Comparison of ENCODE assay signal across 15 cellular contexts in genomic region chr18:13549879-13550231, GRCh38.
DNase-seq lines count a peak whose midpoint lies in the region; FAIRE-seq and TF ChIP-seq lines count a peak whose summit lies in the region.
"Had no signal": no experiment of that assay in that cellular context is flagged by ENCODE, and none has a peak within 500 bp of the region (broad histone marks: within the 10 kb centered on the region; RNA-seq: fewer than 3 reads in every experiment).

No MANE protein-coding gene starts in this region.

- no peak overlapping the region for H3K4me3 ChIP-seq in adrenal gland
- no peak overlapping the region for H3K4me3 ChIP-seq in muscle layer of colon (ENCODE audit: low read depth in 1 of 2, low read length in 2 of 2)

- peak; percentile 38 for FAIRE-seq in GM12892 (lab: Jason Lieb, UNC)

- TF ChIP-seq CTCF in adrenal gland (IDR thresholded peaks at IDR 0.05): no peak

- H3K9ac ChIP-seq in muscle layer of colon (ENCODE audit: low read length): no peak overlapping the region

- DNase-seq in GM12892 (ENCODE audit: insufficient read length) (no peak), adrenal gland (peak in 4 of 7 donors; percentile 33 to 61 (median 40)), substantia nigra (lab: John Stamatoyannopoulos, UW) (peak in 1 of 49 donors; percentile 44), erythroblast (lab: John Stamatoyannopoulos, UW) (no peak), CD1c-positive myeloid dendritic cell (ENCODE audit: extremely low spot score) (no peak)
- DNase-seq in activated CD8-positive, alpha-beta memory T cell treated with anti-CD3 and anti-CD28 coated beads for 24 hours: no peak
- DNase-seq: HFFc6; KG1; mesenchymal stem cell; NCI-H1092 treated with DMSO at 0.1 percent for 48 hours; NCI-H2081; NCI-H510A treated with DMSO at 0.1 percent for 48 hours; OCI-M1; stimulated activated naive CD8-positive, alpha-beta T cell treated with anti-CD3 and anti-CD28 coated beads, Interleukin-15, amount 100 ng/mL, for 72 hours had no signal

- intact Hi-C loops in adrenal gland (cut with DNase I): no loop called here

- H3K36me3 ChIP-seq in adrenal gland (replicated peaks in 1 of 2) (no peaks in the 10 kb centered on the region), muscle layer of colon (ENCODE audit: insufficient read depth, low read length) (no peaks in the 10 kb centered on the region)

- H3K27ac ChIP-seq in adrenal gland (peak overlapping the region in 3 of 5 donors; percentile 15 to 70 (median 60)), muscle layer of colon (ENCODE audit: low read depth, low read length) (peak overlapping the region; percentile 53), substantia nigra (ENCODE audit: low read depth, low read length, poor library complexity, severe bottlenecking) (peak overlapping the region; percentile 56)

- H3K27me3 ChIP-seq in adrenal gland: no peaks in the 10 kb centered on the region
- no peaks in the 10 kb centered on the region for H3K27me3 ChIP-seq in muscle layer of colon (ENCODE audit: control insufficient read depth in 1 of 2, insufficient read depth in 2 of 2, low read length in 2 of 2)

- WGBS in adrenal gland, 4 donors: 13 to 25% (median 19%) methylated on average over 5 of the region's 5 CpGs

- TF ChIP-seq POLR2A in GM12892 (IDR thresholded peaks at IDR 0.05; ENCODE audit: low read depth, low read length): no peak
- no peak for TF ChIP-seq POLR2A in adrenal gland (IDR thresholded peaks at IDR 0.05)
- TF ChIP-seq POLR2A in erythroblast (IDR thresholded peaks at IDR 0.05; ENCODE audit: low read length): no peak

- peaks cover 0 to 34% of the 10 kb centered on the region in 2 donors for H3K4me1 ChIP-seq in adrenal gland (replicated peaks in 1 of 2)
- H3K4me1 ChIP-seq in muscle layer of colon (ENCODE audit: insufficient read depth, low read length): peaks cover 53% of the 10 kb centered on the region

- H3K9me3 ChIP-seq in adrenal gland (replicated peaks in 1 of 3) (no peaks in the 10 kb centered on the region), muscle layer of colon (ENCODE audit: low read length) (no peaks in the 10 kb centered on the region)

Comparison
In these comparisons a context has a peak if more than half of its experiments do, and no peak if none do; other contexts are left out.
1. DNase-seq: peak in adrenal gland (4 of 7); none in GM12892 (single experiment), erythroblast (0 of 2), activated CD8-positive, alpha-beta memory T cell treated with anti-CD3 and anti-CD28 coated beads for 24 hours (single experiment) and CD1c-positive myeloid dendritic cell (single experiment).
2. Peak in every context shown above with its lines, with median percentiles within 50 percentile points of each other: H3K27ac ChIP-seq.